Comparison of ENCODE assay signal across 10 cellular contexts in genomic region chr7:3399858-3400257, GRCh38.
A peak's percentile ranks its signal among the peaks of the same experiment; 100 is the strongest.
DNase-seq lines count a peak whose midpoint lies in the region; ATAC-seq and TF ChIP-seq lines count a peak whose summit lies in the region.
"Had no signal": no experiment of that assay in that cellular context is flagged by ENCODE, and none has a peak within 500 bp of the region (broad histone marks: within the 10 kb centered on the region; RNA-seq: fewer than 3 reads in every experiment).

No MANE protein-coding gene starts in this region.

- H3K4me1 ChIP-seq in Panc1 (ENCODE audit: control insufficient read depth, insufficient read depth, low read length) = peaks cover 29% of the 10 kb centered on the region
- no peaks in the 10 kb centered on the region for H3K4me1 ChIP-seq in foreskin keratinocyte

- peaks cover 27% of the 10 kb centered on the region; the same call in 1 of the 2 replicates for H3K9me3 ChIP-seq in Panc1 (ENCODE audit: control insufficient read depth, insufficient read depth, low read depth, low read length)
- H3K9me3 ChIP-seq: SJCRH30 had no signal

- in situ Hi-C loops in Panc1 (cut with HindIII; ENCODE audit: low pct_unique_long_range_greater_than_20kb, low sequenced_read_pairs) = no loop called here

- peak; percentile 2 for DNase-seq in stimulated activated CD4-positive, alpha-beta T cell treated with anti-CD3 and anti-CD28 coated beads, Interleukin-1b, Interleukin-23, amount 100 ng/mL, for 48 hours
- no peak for DNase-seq in stimulated activated CD4-positive, alpha-beta T cell treated with anti-CD3 and anti-CD28 coated beads, Interleukin-4, amount 100 ng/mL, for 24 hours
- DNase-seq in Panc1 (ENCODE audit: low read depth, low spot score) (no peak), foreskin keratinocyte (peak in 1 of 2 donors; percentile 30), NCI-H2196 treated with DMSO at 0.1 percent for 48 hours (lab: John Stamatoyannopoulos, UW; ENCODE audit: unreplicated experiment) (no peak)
- DNase-seq: DND-41 had no signal

- no peaks in the 10 kb centered on the region for H3K36me3 ChIP-seq in Panc1 (ENCODE audit: control insufficient read depth, insufficient read depth, low read length)
- H3K36me3 ChIP-seq: SJCRH30 had no signal

- H3K4me3 ChIP-seq in Panc1 (ENCODE audit: low read depth in 2 of 2, low read length in 2 of 2) = no peak overlapping the region
- H3K4me3 ChIP-seq: SJCRH30 had no signal

- BruUV-seq in Panc1 (replicated peaks; lab: Mats Ljungman, UMichigan) = no TSS peak

- TF ChIP-seq CTCF in Panc1 (IDR thresholded peaks at IDR 0.05) = peak; percentile 70
- peak; percentile 48 for TF ChIP-seq CTCF in foreskin keratinocyte (conservative IDR thresholded peaks at IDR 0.05)

- ATAC-seq in Panc1 (peak; percentile 81), foreskin keratinocyte (no peak), GM21526 (IDR thresholded peaks at IDR 0.05; ENCODE audit: low FRiP score, unreplicated experiment) (no peak), HG03095 (IDR thresholded peaks at IDR 0.05; ENCODE audit: unreplicated experiment) (no peak), HG03439 (IDR thresholded peaks at IDR 0.05; ENCODE audit: unreplicated experiment) (no peak)

- CTCF ChIA-PET in Panc1 (lab: Charles Lee) = interaction anchor here (0.6 kb wide), 1 partner anchor 25 kb away, joined by 5 read pairs; no protein-coding TSS in a partner anchor

- H3K27me3 ChIP-seq in Panc1 (ENCODE audit: control insufficient read depth, insufficient read depth, low read length) (no peaks in the 10 kb centered on the region), foreskin keratinocyte (no peaks in the 10 kb centered on the region)
- H3K27me3 ChIP-seq: SJCRH30 had no signal

- no peak overlapping the region for H3K27ac ChIP-seq in Panc1 (ENCODE audit: low read length)
- no peak overlapping the region for H3K27ac ChIP-seq in foreskin keratinocyte
- H3K27ac ChIP-seq: SJCRH30 had no signal

- intact Hi-C loops in Panc1 (cut with micrococcal nuclease; ENCODE audit: unreplicated experiment) = no loop called here

- POLR2A ChIA-PET in Panc1 (lab: Charles Lee) = no interaction called here
